ENCODE assay signal across 1 cellular context in the genomic region with DNA sequence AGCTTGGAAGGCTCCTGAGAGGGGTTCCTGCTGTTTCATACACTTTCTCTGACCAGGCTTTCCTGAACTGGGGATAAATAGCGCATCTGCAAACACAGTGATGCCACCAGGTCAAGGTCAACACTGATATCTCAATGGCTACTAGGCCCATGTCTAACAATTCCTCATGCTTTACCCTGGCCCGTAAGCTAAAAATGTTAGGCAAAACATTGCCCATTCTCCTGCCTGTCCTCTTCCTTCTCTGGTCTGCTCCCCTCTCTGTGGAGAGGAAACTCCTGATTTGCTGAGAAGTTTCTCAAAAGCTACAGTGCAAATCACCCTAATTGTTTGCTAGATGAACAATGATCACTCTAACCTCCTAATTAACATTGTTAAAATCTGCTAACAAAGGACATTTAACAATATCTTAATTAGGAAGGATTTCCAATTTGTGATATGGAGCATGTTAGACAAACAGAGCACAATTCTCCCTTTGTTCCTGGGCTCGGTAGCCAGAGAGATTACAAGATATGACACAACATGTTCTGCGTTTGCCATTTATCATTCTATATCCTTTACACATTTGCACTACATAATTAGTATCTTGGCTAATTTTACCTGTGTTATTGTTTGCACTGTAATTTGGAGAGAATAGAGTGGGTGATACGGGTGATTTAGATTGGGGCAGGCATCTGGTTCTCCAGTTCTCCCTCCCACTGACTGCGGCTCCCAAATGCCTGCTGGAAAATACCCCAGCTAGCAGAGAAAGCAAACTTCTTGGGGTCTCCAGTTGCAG.
TF ChIP-seq lines count a peak whose summit lies in the region.

No MANE protein-coding gene starts in this region.

TF ChIP-seq in SK-N-SH treated with all-trans-retinoic acid at 6 μM for 48 hours, 23 proteins besides CTCF, POLR2A, EP300 and RAD21 (continued from another document):
- TF ChIP-seq, protein P1, sequence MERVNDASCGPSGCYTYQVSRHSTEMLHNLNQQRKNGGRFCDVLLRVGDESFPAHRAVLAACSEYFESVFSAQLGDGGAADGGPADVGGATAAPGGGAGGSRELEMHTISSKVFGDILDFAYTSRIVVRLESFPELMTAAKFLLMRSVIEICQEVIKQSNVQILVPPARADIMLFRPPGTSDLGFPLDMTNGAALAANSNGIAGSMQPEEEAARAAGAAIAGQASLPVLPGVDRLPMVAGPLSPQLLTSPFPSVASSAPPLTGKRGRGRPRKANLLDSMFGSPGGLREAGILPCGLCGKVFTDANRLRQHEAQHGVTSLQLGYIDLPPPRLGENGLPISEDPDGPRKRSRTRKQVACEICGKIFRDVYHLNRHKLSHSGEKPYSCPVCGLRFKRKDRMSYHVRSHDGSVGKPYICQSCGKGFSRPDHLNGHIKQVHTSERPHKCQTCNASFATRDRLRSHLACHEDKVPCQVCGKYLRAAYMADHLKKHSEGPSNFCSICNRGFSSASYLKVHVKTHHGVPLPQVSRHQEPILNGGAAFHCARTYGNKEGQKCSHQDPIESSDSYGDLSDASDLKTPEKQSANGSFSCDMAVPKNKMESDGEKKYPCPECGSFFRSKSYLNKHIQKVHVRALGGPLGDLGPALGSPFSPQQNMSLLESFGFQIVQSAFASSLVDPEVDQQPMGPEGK (CRISPR knock-in tag; IDR thresholded peaks at IDR 0.05; ENCODE audit: borderline replicate concordance), result no peak
- TF ChIP-seq TCF4 (CRISPR knock-in tag; IDR thresholded peaks at IDR 0.05; ENCODE audit: borderline replicate concordance) (no peak), ZNF70 (CRISPR knock-in tag; IDR thresholded peaks at IDR 0.05) (no peak), TOX (CRISPR knock-in tag; IDR thresholded peaks at IDR 0.05; ENCODE audit: borderline replicate concordance) (no peak), CREB5 (CRISPR knock-in tag; IDR thresholded peaks at IDR 0.05; ENCODE audit: low read depth) (no peak)
